12 cellular contexts compared by ENCODE assay signal in the genomic region with DNA sequence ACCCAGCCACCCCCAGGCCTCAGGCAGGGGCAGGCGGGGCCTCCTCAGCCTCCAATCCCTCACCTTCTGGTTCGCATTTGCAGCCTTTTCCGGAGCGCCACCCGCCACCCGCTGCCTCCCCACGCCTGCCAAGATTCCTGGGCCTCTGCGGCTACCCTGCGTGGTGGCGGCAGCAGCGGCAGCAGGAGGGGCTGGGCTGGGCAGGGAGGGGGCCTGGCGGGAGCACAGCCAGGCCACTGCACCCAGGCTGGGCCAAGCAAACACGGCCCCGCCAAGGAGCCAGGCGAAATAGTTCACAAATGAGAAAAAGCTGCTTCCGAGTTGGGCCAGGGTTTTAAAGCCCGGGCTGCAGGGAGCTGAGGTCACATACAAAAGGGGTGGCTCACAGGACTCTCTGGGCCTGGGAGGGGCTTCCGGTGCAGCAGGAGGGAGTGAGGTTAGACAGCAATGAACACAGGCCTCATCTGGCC. TPM values are rescaled to one million over a fixed set of nuclear protein-coding genes. Genes with fewer than 3 reads are reported as not detected.
DNase-seq lines count a peak whose midpoint lies in the region; ATAC-seq and TF ChIP-seq lines count a peak whose summit lies in the region.
"Had no signal": no experiment of that assay in that cellular context is flagged by ENCODE, and none has a peak within 500 bp of the region (broad histone marks: within the 10 kb centered on the region; RNA-seq: fewer than 3 reads in every experiment).

No MANE protein-coding gene starts in this region.

- DNase-seq in NCI-H748 (lab: John Stamatoyannopoulos, UW; ENCODE audit: unreplicated experiment) (peak; percentile 4), NCI-H748 treated with DMSO at 0.1 percent for 48 hours (lab: John Stamatoyannopoulos, UW) (no peak), cerebellar nuclear complex (lab: John Stamatoyannopoulos, UW) (peak; percentile 43), lower lobe of right lung (no peak)
- DNase-seq in activated CD8-positive, alpha-beta memory T cell treated with anti-CD3 and anti-CD28 coated beads, Interleukin-2, amount 50 U/mL, for 48 hours, result no peak
- DNase-seq in activated CD4-positive, alpha-beta T cell treated with anti-CD3 and anti-CD28 coated beads for 4 hours, result no peak
- DNase-seq: H9; kidney glomerular epithelial cell; stimulated activated CD4-positive, alpha-beta T cell treated with anti-CD3 and anti-CD28 coated beads, Interleukin-12 subunit alpha, Interleukin-12 subunit beta, amount 100 ng/mL, for 4 hours; T-helper 1 cell had no signal

- ATAC-seq in lower lobe of right lung (peak; percentile 8 to 50), HG02840 (IDR thresholded peaks at IDR 0.05; ENCODE audit: low FRiP score, unreplicated experiment) (no peak)

- intact Hi-C loops in lower lobe of right lung (cut with DNase I), result no loop called here

- H3K27ac ChIP-seq in lower lobe of right lung (peak overlapping the region; percentile 36), urinary bladder (ENCODE audit: low read depth) (peak overlapping the region; percentile 3)

- H3K4me3 ChIP-seq in lower lobe of right lung (no peak overlapping the region), urinary bladder (ENCODE audit: low read depth, low read length) (no peak overlapping the region)

- H3K27me3 ChIP-seq in lower lobe of right lung (ENCODE audit: low read depth), result no peaks in the 10 kb centered on the region

- H3K36me3 ChIP-seq in lower lobe of right lung, result no peaks in the 10 kb centered on the region
- H3K36me3 ChIP-seq in urinary bladder (ENCODE audit: insufficient read depth), result no peaks in the 10 kb centered on the region

- H3K9me3 ChIP-seq in lower lobe of right lung, result no peaks in the 10 kb centered on the region

- 28% methylated on average over 18 of the region's 18 CpGs for WGBS in urinary bladder

- H3K4me1 ChIP-seq in lower lobe of right lung, result peaks cover 19% of the 10 kb centered on the region
- H3K4me1 ChIP-seq in urinary bladder (ENCODE audit: insufficient read depth), result no peaks in the 10 kb centered on the region

- no peak for TF ChIP-seq CTCF in lower lobe of right lung (IDR thresholded peaks at IDR 0.05)

RNA-seq across cellular contexts. Expression of a gene that starts 9.8 kb away (rescaled TPM):
- 24.4 TPM for total RNA-seq in lower lobe of right lung
- total RNA-seq in urinary bladder, result 11.7 TPM
- polyA plus RNA-seq in urinary bladder, result 21.9 TPM

RNA-seq across cellular contexts. Expression of a gene that starts 26.5 kb away (rescaled TPM):
- total RNA-seq in lower lobe of right lung (32.4 TPM), urinary bladder (17.2 TPM)
- polyA plus RNA-seq in urinary bladder, result 26.3 TPM

RNA-seq across cellular contexts. Expression of a gene that starts 31.3 kb away (rescaled TPM):
- 9.3 TPM for total RNA-seq in lower lobe of right lung
- 0.37 TPM for total RNA-seq in urinary bladder
- 0.13 TPM for polyA plus RNA-seq in urinary bladder

RNA-seq across cellular contexts. Expression of a gene that starts 34.1 kb away (rescaled TPM):
- total RNA-seq in lower lobe of right lung (60.3 TPM), urinary bladder (43.9 TPM)
- polyA plus RNA-seq in urinary bladder, result 76.9 TPM

RNA-seq across cellular contexts. Expression of a gene that starts 40.7 kb away (rescaled TPM):
- total RNA-seq in lower lobe of right lung, result 120 TPM
- 31.7 TPM for total RNA-seq in urinary bladder
- 144 TPM for polyA plus RNA-seq in urinary bladder

Comparison
In these comparisons a context has a peak if more than half of its experiments do, and no peak if none do; other contexts are left out.
1. DNase-seq: peak in NCI-H748 (single experiment) and cerebellar nuclear complex (2 of 2); none in NCI-H748 treated with DMSO at 0.1 percent for 48 hours (single experiment), lower lobe of right lung (single experiment), activated CD8-positive, alpha-beta memory T cell treated with anti-CD3 and anti-CD28 coated beads, Interleukin-2, amount 50 U/mL, for 48 hours (single experiment) and activated CD4-positive, alpha-beta T cell treated with anti-CD3 and anti-CD28 coated beads for 4 hours (0 of 2).